9 cellular contexts compared by ENCODE assay signal in the genomic region with DNA sequence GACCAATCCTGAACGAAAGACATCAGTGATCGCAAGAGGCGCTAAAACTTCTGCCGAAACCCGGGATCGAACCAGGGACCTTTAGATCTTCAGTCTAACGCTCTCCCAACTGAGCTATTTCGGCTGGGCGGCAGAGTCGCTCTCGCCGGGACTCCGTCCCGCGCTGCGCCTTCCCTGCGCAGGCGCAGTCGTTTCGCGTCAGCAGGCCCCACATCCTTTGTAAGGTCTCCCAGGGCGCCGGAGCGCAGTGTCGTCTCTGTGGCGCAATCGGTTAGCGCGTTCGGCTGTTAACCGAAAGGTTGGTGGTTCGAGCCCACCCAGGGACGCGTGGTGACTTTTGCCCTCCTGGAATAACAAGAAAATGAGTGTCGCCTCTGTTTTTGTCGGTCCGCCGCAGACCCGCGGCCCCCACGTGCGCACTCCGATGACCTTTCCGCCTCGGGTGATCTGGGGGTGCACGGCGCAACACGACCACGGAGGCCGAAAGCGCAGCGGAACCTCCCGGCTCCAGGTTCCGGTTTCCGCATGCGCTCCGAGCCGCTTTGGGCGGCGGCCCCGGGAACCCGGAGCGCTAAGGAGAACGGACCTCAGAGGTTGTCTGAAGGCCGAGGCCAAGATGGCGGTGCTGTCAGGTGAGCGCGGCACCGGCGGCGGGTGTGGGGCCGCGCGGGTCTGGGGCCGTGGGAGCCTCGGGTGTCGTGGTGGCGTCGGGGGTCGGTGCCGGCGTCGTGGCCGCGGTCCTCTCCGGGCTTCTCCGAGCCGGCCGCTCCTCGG. TPM values are rescaled to one million over a fixed set of nuclear protein-coding genes. Genes with fewer than 3 reads are reported as not detected.
DNase-seq lines count a peak whose midpoint lies in the region; ATAC-seq, FAIRE-seq and TF ChIP-seq lines count a peak whose summit lies in the region.
"Had no signal": no experiment of that assay in that cellular context is flagged by ENCODE, and none has a peak within 500 bp of the region (broad histone marks: within the 10 kb centered on the region; RNA-seq: fewer than 3 reads in every experiment).

A gene (plus strand): TSS at position 597 of the 774 bp plus-strand sequence. CDS start 20 bp downstream, at position 617.

- peak; percentile 63 for ATAC-seq in GM19025 (IDR thresholded peaks at IDR 0.05; ENCODE audit: low read depth, unreplicated experiment)
- ATAC-seq in HG03280 (IDR thresholded peaks at IDR 0.05; ENCODE audit: unreplicated experiment): peak; percentile 78
- ATAC-seq in activated B cell treated with CpG ODN at 0.5 μM for 24 hours (ENCODE audit: low read depth): peak; percentile 86

- peak within 1 kb of the TSS; percentile 93 for H3K27ac ChIP-seq in caudate nucleus (ENCODE audit: low read depth, low read length)

- H3K27ac Mint-ChIP-seq in activated B cell treated with CpG ODN at 0.5 μM for 24 hours: peak within 1 kb of the TSS; percentile 99

- intact Hi-C loops in activated B cell treated with CpG ODN at 0.5 μM for 24 hours (cut with micrococcal nuclease): loop anchor here (1.0 to 2.0 kb wide), 4 partner anchors 24 to 96 kb away; a partner anchor contains a TSS

- peak within 1 kb of the TSS; percentile 93 for H3K4me3 Mint-ChIP-seq in activated B cell treated with CpG ODN at 0.5 μM for 24 hours

- peak; percentile 70 for FAIRE-seq in islet of Langerhans (lab: Jason Lieb, UNC)
- FAIRE-seq: colon had no signal

- H3K27me3 Mint-ChIP-seq in activated B cell treated with CpG ODN at 0.5 μM for 24 hours: peaks cover 3% of the 10 kb centered on the region

- peaks cover 23% of the 10 kb centered on the region for H3K4me1 Mint-ChIP-seq in activated B cell treated with CpG ODN at 0.5 μM for 24 hours

- POLR2A ChIA-PET in activated B cell treated with CpG ODN at 0.5 μM for 24 hours (lab: Charles Lee): interaction anchor here (0.5 to 1.8 kb wide), 14 partner anchors 11 to 514 kb away, joined by 3 to 20 read pairs (median 4); a partner anchor contains a TSS

- peaks cover 11% of the 10 kb centered on the region for H3K36me3 Mint-ChIP-seq in activated B cell treated with CpG ODN at 0.5 μM for 24 hours (ENCODE audit: low read depth)

- peak; percentile 32 for TF ChIP-seq CTCF in AG10803 (conservative IDR thresholded peaks at IDR 0.05; ENCODE audit: low read length)
- no peak for TF ChIP-seq CTCF in activated B cell treated with CpG ODN at 0.5 μM for 24 hours (IDR thresholded peaks at IDR 0.05)

- CTCF ChIA-PET in activated B cell treated with CpG ODN at 0.5 μM for 24 hours (lab: Charles Lee): interaction anchor here (1.0 to 1.8 kb wide), 3 partner anchors 11 to 139 kb away, joined by 3 to 8 read pairs (median 4); no protein-coding TSS in a partner anchor

- DNase-seq in AG10803 (ENCODE audit: low read depth) (peak; percentile 94), NCI-H345 treated with DMSO at 0.1 percent for 48 hours (lab: John Stamatoyannopoulos, UW; ENCODE audit: unreplicated experiment) (peak; percentile 68), activated B cell treated with CpG ODN at 0.5 μM for 24 hours (peak; percentile 98), caudate nucleus (lab: John Stamatoyannopoulos, UW) (peak in 60 of 61 donors; percentile 46 to 99 (median 93))
- DNase-seq in stimulated activated CD4-positive, alpha-beta T cell treated with anti-CD3 and anti-CD28 coated beads, Interleukin-12 subunit alpha, Interleukin-12 subunit beta, amount 100 ng/mL, for 4 hours: peak; percentile 95

- peak within 1 kb of the TSS; percentile 89 for H3K4me3 ChIP-seq in AG10803 (ENCODE audit: low read length)

- H3K9me3 Mint-ChIP-seq in activated B cell treated with CpG ODN at 0.5 μM for 24 hours: no peaks in the 10 kb centered on the region

RNA-seq across cellular contexts. Expression of the gene that starts here (rescaled TPM):
- total RNA-seq in activated B cell treated with CpG ODN at 0.5 μM for 24 hours: 82.1 and 84.3 TPM in 2 replicates

Comparison
In these comparisons a context has a peak if more than half of its experiments do, and no peak if none do; other contexts are left out.
1. Peak in every context shown above with its lines: DNase-seq, ATAC-seq, H3K4me3 ChIP-seq and H3K27ac ChIP-seq.